ENCODE assay signal across 29 cellular contexts in the genomic region with DNA sequence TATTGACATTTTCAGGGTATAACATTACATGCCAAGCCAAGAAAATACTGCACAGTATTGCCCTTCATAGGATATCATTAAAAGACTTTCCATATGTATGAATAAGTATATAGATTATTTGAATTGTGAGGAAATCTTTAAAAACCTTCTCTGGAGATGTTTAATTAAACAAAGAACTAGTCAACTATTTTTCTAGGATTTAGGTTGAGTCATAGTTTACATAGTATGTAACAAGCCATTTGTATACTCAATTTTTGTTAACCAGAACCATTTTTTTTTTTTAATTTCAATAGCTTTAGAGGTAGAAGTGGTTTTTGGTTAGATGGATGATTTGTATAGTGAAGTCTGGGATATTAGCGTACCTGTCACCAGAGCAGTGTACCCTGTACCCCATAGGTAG.
"Had no signal": no experiment of that assay in that cellular context is flagged by ENCODE, and none has a peak within 500 bp of the region (broad histone marks: within the 10 kb centered on the region; RNA-seq: fewer than 3 reads in every experiment).

No MANE protein-coding gene starts in this region.

- H3K9me3 ChIP-seq: SJCRH30 had no signal

- ATAC-seq: activated CD8-positive, alpha-beta memory T cell treated with anti-CD3 and anti-CD28 coated beads, Interleukin-2, amount 10 ng/mL, durations not matched to agents 7 days and 5 days had no signal

- H3K27me3 ChIP-seq: ascending aorta, SJCRH30 had no signal

- H3K4me1 ChIP-seq: ascending aorta, SJCRH30 had no signal

- H3K27ac ChIP-seq: ascending aorta, SJCRH30, SK-N-MC, WERI-Rb-1 had no signal

- DNase-seq: activated CD4-positive, alpha-beta memory T cell treated with anti-CD3 and anti-CD28 coated beads, Interleukin-2, amount 10 ng/mL, durations not matched to agents 7 days and 5 days; activated CD4-positive, alpha-beta T cell treated with anti-CD3 and anti-CD28 coated beads for 1 hour; activated CD4-positive, alpha-beta T cell treated with anti-CD3 and anti-CD28 coated beads for 48 hours; activated CD4-positive, CD25-positive, alpha-beta regulatory T cell; activated CD8-positive, alpha-beta memory T cell treated with anti-CD3 and anti-CD28 coated beads for 24 hours; activated CD8-positive, alpha-beta memory T cell treated with anti-CD3 and anti-CD28 coated beads, Interleukin-2, amount 10 ng/mL, durations not matched to agents 7 days and 5 days; activated gamma-delta T cell; activated naive CD4-positive, alpha-beta T cell treated with Interleukin-2 at 50 U/mL for 16 hours; activated naive CD8-positive, alpha-beta T cell treated with anti-CD3 and anti-CD28 coated beads, Interleukin-2, amount 10 ng/mL, durations not matched to agents 7 days and 5 days; activated T-cell treated with anti-CD3 and anti-CD28 coated beads, Interleukin-2, amount 50 U/mL, for 24 hours; amygdala; MM.1S; MV-4-11; NCI-H1092; NCI-H1436 treated with DMSO at 0.1 percent for 48 hours; NCI-H1694 treated with DMSO at 0.1 percent for 48 hours; NCI-H2029 treated with DMSO at 0.1 percent for 48 hours; NCI-H2107; NCI-H2171; NCI-H510A; NCI-H526; NCI-H748 treated with DMSO at 0.1 percent for 48 hours; NK-92 treated with Interleukin-12 subunit alpha and Interleukin-12 subunit beta, amount 100 ng/mL, for 24 hours; SHP77; SJCRH30; T1000; WERI-Rb-1 had no signal

- H3K36me3 ChIP-seq: ascending aorta, SJCRH30, WERI-Rb-1 had no signal

- H3K4me3 ChIP-seq: ascending aorta, SJCRH30, SK-N-MC had no signal
